Comparison of ENCODE assay signal across 24 cellular contexts in genomic region chr14:102232348-102232625, GRCh38.
"Had no signal": no experiment of that assay in that cellular context is flagged by ENCODE, and none has a peak within 500 bp of the region (broad histone marks: within the 10 kb centered on the region; RNA-seq: fewer than 3 reads in every experiment).

No MANE protein-coding gene starts in this region.

- ATAC-seq: activated CD8-positive, alpha-beta T cell treated with anti-CD3 and anti-CD28 coated beads, Interleukin-2, amount 10 ng/mL, durations not matched to agents 7 days and 5 days; activated naive CD4-positive, alpha-beta T cell treated with anti-CD3 and anti-CD28 coated beads, Interleukin-2, amount 50 U/mL, for 72 hours; activated naive CD8-positive, alpha-beta T cell treated with anti-CD3 and anti-CD28 coated beads, Interleukin-2, amount 50 U/mL, for 24 hours; K562; PC-3; T-cell had no signal

- H3K9me3 Mint-ChIP-seq: activated naive CD4-positive, alpha-beta T cell treated with anti-CD3 and anti-CD28 coated beads, Interleukin-2, amount 50 U/mL, for 72 hours; activated naive CD8-positive, alpha-beta T cell treated with anti-CD3 and anti-CD28 coated beads, Interleukin-2, amount 50 U/mL, for 24 hours; activated T-helper 1 cell treated with anti-CD3 and anti-CD28 coated beads, Interleukin-12 subunit alpha, Interleukin-12 subunit beta, Interleukin-2, Interleukin-4 antibody, amounts not matched to agents 30 ng/mL and 10 ng/mL and 1 ng/mL, durations not matched to agents 14 hours and 24 hours and 36 hours; T-cell had no signal

- H3K27ac Mint-ChIP-seq: activated CD8-positive, alpha-beta T cell treated with anti-CD3 and anti-CD28 coated beads, Interleukin-2, amount 10 ng/mL, durations not matched to agents 7 days and 5 days; activated naive CD8-positive, alpha-beta T cell treated with anti-CD3 and anti-CD28 coated beads, Interleukin-2, amount 50 U/mL, for 24 hours; activated T-helper 1 cell treated with anti-CD3 and anti-CD28 coated beads, Interleukin-12 subunit alpha, Interleukin-12 subunit beta, Interleukin-2, Interleukin-4 antibody, amounts not matched to agents 30 ng/mL and 10 ng/mL and 1 ng/mL, durations not matched to agents 14 hours and 24 hours and 36 hours; T-cell had no signal

- H3K4me1 Mint-ChIP-seq: activated naive CD8-positive, alpha-beta T cell treated with anti-CD3 and anti-CD28 coated beads, Interleukin-2, amount 50 U/mL, for 24 hours; T-cell had no signal

- H3K27me3 Mint-ChIP-seq: activated naive CD8-positive, alpha-beta T cell treated with anti-CD3 and anti-CD28 coated beads, Interleukin-2, amount 50 U/mL, for 24 hours; T-cell had no signal

- H3K27ac ChIP-seq: SK-N-MC, VCaP had no signal

- H3K4me3 ChIP-seq: K562, SK-N-MC had no signal

- DNase-seq: activated CD4-positive, alpha-beta T cell treated with anti-CD3 and anti-CD28 coated beads for 4 hours; activated CD4-positive, CD25-positive, alpha-beta regulatory T cell; activated CD8-positive, alpha-beta memory T cell treated with anti-CD3 and anti-CD28 coated beads, Interleukin-2, amount 50 U/mL, for 48 hours; activated CD8-positive, alpha-beta T cell treated with anti-CD3 and anti-CD28 coated beads, Interleukin-2, amount 10 ng/mL, durations not matched to agents 7 days and 5 days; activated effector memory CD4-positive, alpha-beta T cell treated with Interleukin-2 at 50 U/mL for 16 hours; activated naive CD4-positive, alpha-beta T cell treated with Interleukin-2 at 50 U/mL for 16 hours; activated naive CD8-positive, alpha-beta T cell treated with anti-CD3 and anti-CD28 coated beads, Interleukin-2, amount 50 U/mL, for 24 hours; activated T-cell treated with anti-CD3 and anti-CD28 coated beads, Interleukin-2, amount 50 U/mL, for 1 hour; amniotic stem cell; Karpas-422; MM.1S; NCI-H1105 treated with DMSO at 0.1 percent for 48 hours; NCI-H1436 treated with DMSO at 0.1 percent for 48 hours; NCI-H187; NCI-H2081; NCI-H446; PC-3; T-cell; T-helper 2 cell had no signal

- H3K4me3 Mint-ChIP-seq: activated CD8-positive, alpha-beta T cell treated with anti-CD3 and anti-CD28 coated beads, Interleukin-2, amount 10 ng/mL, durations not matched to agents 7 days and 5 days; activated naive CD8-positive, alpha-beta T cell treated with anti-CD3 and anti-CD28 coated beads, Interleukin-2, amount 50 U/mL, for 24 hours; activated T-helper 1 cell treated with anti-CD3 and anti-CD28 coated beads, Interleukin-12 subunit alpha, Interleukin-12 subunit beta, Interleukin-2, Interleukin-4 antibody, amounts not matched to agents 30 ng/mL and 10 ng/mL and 1 ng/mL, durations not matched to agents 14 hours and 24 hours and 36 hours; T-cell had no signal

- H3K36me3 Mint-ChIP-seq: activated naive CD4-positive, alpha-beta T cell treated with anti-CD3 and anti-CD28 coated beads, Interleukin-2, amount 50 U/mL, for 72 hours; T-cell had no signal
